ENCODE assay signal across 8 cellular contexts in the genomic region with DNA sequence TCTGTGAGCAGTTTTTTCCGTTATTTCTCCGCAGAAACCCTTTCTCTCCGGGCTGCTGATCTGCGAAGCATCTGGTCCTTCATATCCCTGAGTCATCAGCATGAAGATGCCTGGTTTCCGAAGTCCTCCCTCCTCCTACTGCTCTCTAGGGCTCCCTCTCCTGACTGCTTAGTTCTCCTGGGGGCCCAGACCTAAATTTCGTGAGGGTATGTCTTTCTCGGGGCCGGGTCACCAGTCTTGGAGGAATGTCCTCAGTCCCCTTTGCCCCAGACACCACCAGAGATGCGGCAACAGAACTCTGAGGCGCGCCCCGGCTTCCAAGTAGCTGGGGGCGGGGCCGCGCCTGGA. TPM values are rescaled to one million over a fixed set of nuclear protein-coding genes. Genes with fewer than 3 reads are reported as not detected.
DNase-seq lines count a peak whose midpoint lies in the region; ATAC-seq, FAIRE-seq and TF ChIP-seq lines count a peak whose summit lies in the region.

No MANE protein-coding gene starts in this region.

- H3K4me2 ChIP-seq in K562 (ENCODE audit: insufficient read depth, low read length) = peak overlapping the region; percentile 70

- H3K27me3 Mint-ChIP-seq in activated naive CD4-positive, alpha-beta T cell treated with anti-CD3 and anti-CD28 coated beads, Interleukin-2, amount 10 ng/mL, durations not matched to agents 7 days and 5 days = peaks cover 6% of the 10 kb centered on the region

- H3K4me3 ChIP-seq in K562 (peak overlapping the region; percentile 55), thoracic aorta (peak overlapping the region; percentile 67)

- peak overlapping the region; percentile 76 for H3K4me3 Mint-ChIP-seq in activated naive CD4-positive, alpha-beta T cell treated with anti-CD3 and anti-CD28 coated beads, Interleukin-2, amount 10 ng/mL, durations not matched to agents 7 days and 5 days

- peak overlapping the region in 1 of 2 experiments; percentile 73; a peak in 2 of 4 replicates for H3K9ac ChIP-seq in K562 (ENCODE audit: insufficient read depth in 1 of 2, low read depth in 2 of 2, low read length in 2 of 2)

- H3K36me3 ChIP-seq in K562 (ENCODE audit: control insufficient read depth, insufficient read depth, low read length) (no peaks in the 10 kb centered on the region), thoracic aorta (no peaks in the 10 kb centered on the region)

- BruUV-seq in K562 (replicated peaks; lab: Mats Ljungman, UMichigan) = no TSS peak

- peak overlapping the region; percentile 85 for H3K27ac Mint-ChIP-seq in activated naive CD4-positive, alpha-beta T cell treated with anti-CD3 and anti-CD28 coated beads, Interleukin-2, amount 10 ng/mL, durations not matched to agents 7 days and 5 days

- no peaks in the 10 kb centered on the region for H3K9me3 ChIP-seq in K562 (replicated peaks; ENCODE audit: control insufficient read depth, insufficient read depth, low read depth, low read length)
- no peaks in the 10 kb centered on the region for H3K9me3 ChIP-seq in thoracic aorta

- under 1% methylated on average over 14 of the region's 15 CpGs for WGBS in K562 (ENCODE audit: insufficient coverage, low coverage, missing lambda C conversion rate)

- peaks cover 15% of the 10 kb centered on the region for H3K36me3 Mint-ChIP-seq in activated naive CD4-positive, alpha-beta T cell treated with anti-CD3 and anti-CD28 coated beads, Interleukin-2, amount 10 ng/mL, durations not matched to agents 7 days and 5 days

- DNase-seq in activated naive CD4-positive, alpha-beta T cell treated with anti-CD3 and anti-CD28 coated beads, Interleukin-2, amount 10 ng/mL, durations not matched to agents 7 days and 5 days = no peak
- DNase-seq in activated naive CD4-positive, alpha-beta T cell (lab: John Stamatoyannopoulos, UW) = no peak
- DNase-seq in M059J (ENCODE audit: low read depth) = peak; percentile 59
- no peak for DNase-seq in K562 (ENCODE audit: extremely low read depth in 1 of 4, low spot score in 3 of 4)
- no peak for DNase-seq in left lobe of liver (ENCODE audit: low spot score)
- no peak for DNase-seq in thoracic aorta (ENCODE audit: low spot score)
- DNase-seq in retina = no peak
- DNase-seq in NCI-H82 (lab: John Stamatoyannopoulos, UW) = no peak

- H3K27me3 ChIP-seq in K562 (ENCODE audit: control insufficient read depth in 2 of 2, insufficient read depth in 2 of 2, low read length in 2 of 2) (peaks cover 16 to 17% of the 10 kb centered on the region in 2 experiments), thoracic aorta (replicated peaks; ENCODE audit: insufficient read depth) (no peaks in the 10 kb centered on the region)

- TF ChIP-seq RAD21 in K562 (CRISPR knock-in tag; conservative IDR thresholded peaks at IDR 0.05 in 1 of 2, IDR thresholded peaks at IDR 0.05 in 1 of 2) = peak in 1 of 2 experiments; percentile 8; a peak in 1 of 4 replicates

- H3K9me3 Mint-ChIP-seq in activated naive CD4-positive, alpha-beta T cell treated with anti-CD3 and anti-CD28 coated beads, Interleukin-2, amount 10 ng/mL, durations not matched to agents 7 days and 5 days = no peaks in the 10 kb centered on the region

- no peaks in the 10 kb centered on the region for H3K79me2 ChIP-seq in K562 (ENCODE audit: control insufficient read depth, insufficient read depth, low read length)

- POLR2A ChIA-PET in K562 (lab: Yijun Ruan, JAX) = interaction anchor here (0.6 to 2.6 kb wide), 3 partner anchors 106 to 1093 kb away, joined by 3 to 15 read pairs (median 3); partner anchors contain the start of genes RNU4-1 and RNU4-2

- intact Hi-C loops in K562 (cut with micrococcal nuclease) = loop anchor here (5.0 kb wide), 1 partner anchor 99 kb away; no protein-coding TSS in a partner anchor

- FAIRE-seq in K562 (lab: Jason Lieb, UNC) = peak; percentile 83

- no peak for TF ChIP-seq EP300 in K562 (IDR thresholded peaks at IDR 0.05; ENCODE audit: low read length)

- H2AFZ ChIP-seq in K562 (ENCODE audit: low read depth, low read length) = peak overlapping the region; percentile 73

- H3K27ac ChIP-seq in K562 (ENCODE audit: extremely low read depth, low read depth, low read length) (no peak overlapping the region), thoracic aorta (no peak overlapping the region)

- H4K20me1 ChIP-seq in K562 (replicated peaks; ENCODE audit: control insufficient read depth, insufficient read depth, low read length) = peaks cover 5% of the 10 kb centered on the region; the same call in 1 of the 2 replicates

- no peak for TF ChIP-seq POLR2A in K562 (conservative IDR thresholded peaks at IDR 0.05)

- TF ChIP-seq CTCF in K562 (IDR thresholded peaks at IDR 0.05 in 2 of 3, conservative IDR thresholded peaks at IDR 0.05 in 1 of 3; ENCODE audit: insufficient read depth in 2 of 3, low read depth in 1 of 3, low read length in 3 of 3) (peak in 2 of 3 experiments; percentile 34 to 50; a peak in 2 of 6 replicates), thoracic aorta (IDR thresholded peaks at IDR 0.05) (no peak)

- CTCF ChIA-PET in activated naive CD4-positive, alpha-beta T cell treated with anti-CD3 and anti-CD28 coated beads, Interleukin-2, amount 10 ng/mL, durations not matched to agents 7 days and 5 days (lab: Charles Lee) = interaction anchor here (0.7 to 2.4 kb wide), 9 partner anchors 9 to 99 kb away, joined by 3 to 13 read pairs (median 3); no protein-coding TSS in a partner anchor
- CTCF ChIA-PET in K562 (lab: Yijun Ruan, JAX; ENCODE audit: low intra/inter-chr PET ratio) = no interaction called here

- H3K4me1 Mint-ChIP-seq in activated naive CD4-positive, alpha-beta T cell treated with anti-CD3 and anti-CD28 coated beads, Interleukin-2, amount 10 ng/mL, durations not matched to agents 7 days and 5 days = peaks cover 39% of the 10 kb centered on the region

- H3K4me1 ChIP-seq in K562 (replicated peaks in 1 of 2; ENCODE audit: control insufficient read depth in 2 of 2, insufficient read depth in 2 of 2, low read length in 2 of 2) (peaks cover 0 to 20% of the 10 kb centered on the region in 2 experiments; a peak in 2 of 5 replicates), thoracic aorta (ENCODE audit: control insufficient read depth in 1 of 2, low read depth in 2 of 2) (peaks cover 8 to 13% of the 10 kb centered on the region in 2 donors)

- in situ Hi-C loops in K562 (cut with MboI) = no loop called here

- H3K9me1 ChIP-seq in K562 (ENCODE audit: control insufficient read depth, insufficient read depth, low read length) = no peaks in the 10 kb centered on the region

- peak; percentile 56 for ATAC-seq in K562
- peak; percentile 8 for ATAC-seq in left lobe of liver
- ATAC-seq in thoracic aorta (ENCODE audit: insufficient number of reproducible peaks, low FRiP score, low read depth) = no peak

TF ChIP-seq in K562, 482 proteins besides CTCF, POLR2A, EP300 and RAD21 (continues in another document):
- no peak for TF ChIP-seq LARP7 (IDR thresholded peaks at IDR 0.05)
- TF ChIP-seq RCOR1 (IDR thresholded peaks at IDR 0.05; ENCODE audit: borderline replicate concordance in 1 of 2, low read depth in 2 of 2, low read length in 2 of 2) = peak; percentile 8 to 32; a peak in 1 of 4 replicates
- 0 out of 2 replicates have a peak, but pooled peaks have one; percentile 15 for TF ChIP-seq NFE2L1 (tag; IDR thresholded peaks at IDR 0.05; ENCODE audit: borderline replicate concordance, low read depth)
- TF ChIP-seq KLF1 (tag; IDR thresholded peaks at IDR 0.05) = no peak
- TF ChIP-seq, protein P1, sequence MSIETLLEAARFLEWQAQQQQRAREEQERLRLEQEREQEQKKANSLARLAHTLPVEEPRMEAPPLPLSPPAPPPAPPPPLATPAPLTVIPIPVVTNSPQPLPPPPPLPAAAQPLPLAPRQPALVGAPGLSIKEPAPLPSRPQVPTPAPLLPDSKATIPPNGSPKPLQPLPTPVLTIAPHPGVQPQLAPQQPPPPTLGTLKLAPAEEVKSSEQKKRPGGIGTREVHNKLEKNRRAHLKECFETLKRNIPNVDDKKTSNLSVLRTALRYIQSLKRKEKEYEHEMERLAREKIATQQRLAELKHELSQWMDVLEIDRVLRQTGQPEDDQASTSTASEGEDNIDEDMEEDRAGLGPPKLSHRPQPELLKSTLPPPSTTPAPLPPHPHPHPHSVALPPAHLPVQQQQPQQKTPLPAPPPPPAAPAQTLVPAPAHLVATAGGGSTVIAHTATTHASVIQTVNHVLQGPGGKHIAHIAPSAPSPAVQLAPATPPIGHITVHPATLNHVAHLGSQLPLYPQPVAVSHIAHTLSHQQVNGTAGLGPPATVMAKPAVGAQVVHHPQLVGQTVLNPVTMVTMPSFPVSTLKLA (conservative IDR thresholded peaks at IDR 0.05) = peak in 1 of 2 experiments; percentile 52; a peak in 1 of 4 replicates
- TF ChIP-seq RBM17 (IDR thresholded peaks at IDR 0.05; ENCODE audit: borderline replicate concordance, low read depth, low read length) = no peak
- TF ChIP-seq CBFA2T2 (conservative IDR thresholded peaks at IDR 0.05) = 0 out of 2 replicates have a peak, but pooled peaks have one; percentile 19
- peak; percentile 73; the same call in 1 of the 2 replicates for TF ChIP-seq MIER1 (IDR thresholded peaks at IDR 0.05; ENCODE audit: low read depth)

RNA-seq across cellular contexts. Expression of gene BICDL1, which starts 0.6 kb away (rescaled TPM):
- total RNA-seq in M059J (2014; rRNA removed; shearing (Covaris generic)) = 0.44 and 0.89 TPM in 2 replicates
- 3.6 and 4.0 TPM in 2 replicates for total RNA-seq in K562 (2011; cell fraction: chromatin; rRNA removed; ENCODE audit: low replicate concordance)
- total RNA-seq in K562 (2011; cell fraction: nucleolus; rRNA removed) = 1.8 and 2.2 TPM in 2 replicates
- 2.6 and 3.4 TPM in 2 replicates for total RNA-seq in K562 (2011; cell fraction: nucleoplasm; rRNA removed)
- total RNA-seq in K562 (2014; rRNA removed) = 0.64 and 0.86 TPM in 2 replicates
- total RNA-seq in K562 (2014; rRNA removed; fragmentation: Illumina TruSeq; extraction: Trizol) = 0.22 and 0.40 TPM in 2 replicates
- 0.57 and 0.58 TPM in 2 replicates for total RNA-seq in K562 (2015; rRNA removed; fragmentation: Illumina TruSeq; extraction: Trizol)
- 0.95 and 1.3 TPM in 2 replicates for total RNA-seq in K562 (2021)
- 1.4 and 1.7 TPM in 2 replicates for polyA plus RNA-seq in K562 (2011; rRNA removed)
- 0.95 and 0.99 TPM in 2 replicates for polyA plus RNA-seq in K562 (2011; cell fraction: cytosol; rRNA removed)
- polyA plus RNA-seq in K562 (2011; cell fraction: nucleus; rRNA removed) = 5.4 and 5.5 TPM in 2 replicates
- polyA plus RNA-seq in K562 (2012) = 0.36 and 0.95 TPM in 2 replicates
- 0.53 and 0.56 TPM in 2 replicates for polyA plus RNA-seq in K562 (2014; fragmentation: Illumina TruSeq; extraction: Trizol)
- polyA plus RNA-seq in K562 (2014; fragmentation: Nextera tagmentation; extraction: Ambion mirVana) = under 1 TPM; 0.06 to 0.07 TPM
- 0.76 and 2.0 TPM in 2 replicates for polyA plus RNA-seq in K562 (2014; rRNA removed)
- 0.91 and 1.3 TPM in 2 replicates for polyA minus RNA-seq in K562 (2011; rRNA and poly(A)+ RNA removed)
- polyA minus RNA-seq in K562 (2011; cell fraction: cytosol; rRNA and poly(A)+ RNA removed) = 0.48 and 1.9 TPM in 2 replicates
- polyA minus RNA-seq in K562 (2011; cell fraction: nucleus; rRNA and poly(A)+ RNA removed) = 0.67 and 0.89 TPM in 2 replicates
- 9.4 TPM for total RNA-seq in left lobe of liver
- total RNA-seq in thoracic aorta = 1 to 10 TPM in 1 of 2 donors, under 1 TPM in 1; 0.68 to 4.4 TPM
